In the genomic region with DNA sequence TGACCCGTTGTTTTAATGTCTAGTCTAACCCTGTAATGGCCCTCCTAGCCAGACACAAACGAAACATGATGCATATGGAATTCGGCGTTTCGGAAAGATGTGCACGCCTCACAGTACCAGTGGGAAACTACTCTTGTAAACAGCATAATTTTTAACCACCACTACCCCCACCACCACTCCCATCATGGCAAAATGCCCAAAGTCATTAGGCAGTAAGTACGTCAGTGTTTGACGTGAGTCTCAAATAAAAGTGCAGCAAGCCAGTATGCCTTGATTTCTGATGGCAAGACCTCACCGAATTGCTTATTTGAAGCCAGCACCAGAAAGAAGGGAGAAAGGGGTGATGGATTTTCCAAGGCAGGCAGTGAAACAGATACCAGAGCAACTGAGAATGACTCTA, we compare ENCODE assay signal across 21 cellular contexts.
"Had no signal": no experiment of that assay in that cellular context is flagged by ENCODE, and none has a peak within 500 bp of the region (broad histone marks: within the 10 kb centered on the region; RNA-seq: fewer than 3 reads in every experiment).

No MANE protein-coding gene starts in this region.

- DNase-seq: activated CD4-positive, alpha-beta T cell treated with anti-CD3 and anti-CD28 coated beads, Interleukin-2, amount 10 ng/mL, durations not matched to agents 7 days and 5 days; activated CD8-positive, alpha-beta T cell treated with anti-CD3 and anti-CD28 coated beads, Interleukin-2, amount 10 ng/mL, durations not matched to agents 7 days and 5 days; activated naive CD4-positive, alpha-beta T cell treated with Interleukin-2 at 50 U/mL for 16 hours; activated naive CD8-positive, alpha-beta T cell treated with anti-CD3 and anti-CD28 coated beads, Interleukin-2, amount 10 ng/mL, durations not matched to agents 7 days and 5 days; activated T-cell treated with anti-CD3 and anti-CD28 coated beads, Interleukin-2, amount 50 U/mL, for 24 hours; amygdala; dermis blood vessel endothelial cell; effector memory CD8-positive, alpha-beta T cell; foreskin keratinocyte; kidney; left lung; nephron progenitor cell; nucleus accumbens; posterior cingulate gyrus; retina; stimulated activated CD4-positive, alpha-beta T cell treated with anti-CD3 and anti-CD28 coated beads, Interleukin-1b, Interleukin-23, amount 100 ng/mL, for 48 hours; stimulated activated CD8-positive, alpha-beta memory T cell treated with anti-CD3 and anti-CD28 coated beads, Interleukin-4, amount 100 ng/mL, for 48 hours; stimulated activated naive CD4-positive, alpha-beta T cell; T-helper 9 cell; thyroid gland had no signal

- ATAC-seq: activated CD4-positive, CD25-positive, alpha-beta regulatory T cell treated with anti-CD3 and anti-CD28 coated beads, Interleukin-2, amount 50 U/mL, for 24 hours; activated CD8-positive, alpha-beta T cell treated with anti-CD3 and anti-CD28 coated beads, Interleukin-2, amount 10 ng/mL, durations not matched to agents 7 days and 5 days; effector memory CD8-positive, alpha-beta T cell; foreskin keratinocyte; left lung had no signal
